In the genomic region with DNA sequence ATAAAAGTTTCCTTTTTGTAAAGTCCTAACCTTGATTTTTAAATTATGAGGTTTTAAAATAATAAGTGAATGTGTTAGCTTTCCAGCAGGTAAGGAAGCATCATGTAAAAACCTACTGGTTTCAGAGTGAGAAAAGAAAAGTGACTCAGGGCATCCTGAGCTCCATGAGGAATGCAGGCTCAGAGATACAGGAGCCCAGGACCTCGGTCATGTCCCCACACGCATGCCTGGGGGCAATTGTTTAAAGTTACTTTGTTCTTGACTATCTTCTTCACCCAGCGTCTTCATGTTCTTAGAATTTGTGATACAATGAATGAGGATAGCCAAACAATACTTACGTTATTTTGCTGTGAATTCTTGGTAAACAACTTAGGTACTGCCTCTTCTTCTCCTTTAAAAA, we compare ENCODE assay signal across 18 cellular contexts.
DNase-seq lines count a peak whose midpoint lies in the region; ATAC-seq, FAIRE-seq and TF ChIP-seq lines count a peak whose summit lies in the region.
"Had no signal": no experiment of that assay in that cellular context is flagged by ENCODE, and none has a peak within 500 bp of the region (broad histone marks: within the 10 kb centered on the region; RNA-seq: fewer than 3 reads in every experiment).

No MANE protein-coding gene starts in this region.

- peaks cover 0 to 1% (median 0%) of the 10 kb centered on the region in 4 experiments; a peak in 1 of 7 replicates for H3K27me3 ChIP-seq in H1 (replicated peaks in 1 of 4; ENCODE audit: control insufficient read depth in 3 of 4, extremely low read depth in 1 of 4, insufficient read depth in 3 of 4, low read length in 3 of 4)
- H3K27me3 ChIP-seq in keratinocyte (ENCODE audit: control insufficient read depth, extremely low read depth, insufficient read depth, low read length): no peaks in the 10 kb centered on the region
- H3K27me3 ChIP-seq: BLaER1 had no signal

- H4K91ac ChIP-seq in H1 (replicated peaks; ENCODE audit: insufficient read length, low read length): no peak overlapping the region

- no peak overlapping the region for H2BK15ac ChIP-seq in H1 (ENCODE audit: low read length)

- ATAC-seq in HG03565 (IDR thresholded peaks at IDR 0.05; ENCODE audit: unreplicated experiment): no peak

- H3K36me3 ChIP-seq in H1 (ENCODE audit: control insufficient read depth in 2 of 4, insufficient read depth in 4 of 4, low read length in 3 of 4) (no peaks in the 10 kb centered on the region), keratinocyte (ENCODE audit: control insufficient read depth in 2 of 2, extremely low read depth in 1 of 2, insufficient read depth in 2 of 2, low read length in 2 of 2) (no peaks in the 10 kb centered on the region)
- H3K36me3 ChIP-seq: BLaER1 had no signal

- H3K4me2 ChIP-seq in H1 (ENCODE audit: insufficient read depth in 1 of 2, low read depth in 2 of 2, low read length in 2 of 2) (no peak overlapping the region), keratinocyte (ENCODE audit: control insufficient read depth, extremely low read depth, insufficient read depth, low read depth, low read length) (no peak overlapping the region)
- H3K4me2 ChIP-seq: BLaER1 had no signal

- no peak overlapping the region for H2BK20ac ChIP-seq in H1 (ENCODE audit: low read length)

- H3K4me3 ChIP-seq in H1 (ENCODE audit: extremely low read depth in 1 of 4, insufficient read depth in 2 of 4, low read depth in 3 of 4, low read length in 4 of 4) (no peak overlapping the region), keratinocyte (ENCODE audit: control insufficient read depth in 2 of 3, extremely low read depth in 1 of 3, insufficient read depth in 2 of 3, low read depth in 1 of 3, low read length in 3 of 3) (no peak overlapping the region)
- H3K4me3 ChIP-seq: BLaER1 had no signal

- CTCF ChIA-PET in RWPE1 (lab: Yijun Ruan, JAX): no interaction called here
- CTCF ChIA-PET in H1 (lab: Charles Lee; ENCODE audit: partially characterized antibody): no interaction called here

- TF ChIP-seq RAD21 in H1 (IDR thresholded peaks at IDR 0.05 in 1 of 2, conservative IDR thresholded peaks at IDR 0.05 in 1 of 2; ENCODE audit: low read depth in 2 of 2, low read length in 2 of 2): no peak

- no peak for TF ChIP-seq EP300 in H1 (IDR thresholded peaks at IDR 0.05; ENCODE audit: borderline replicate concordance in 1 of 2, low read depth in 2 of 2, low read length in 2 of 2)

- H2BK5ac ChIP-seq in H1 (ENCODE audit: low read depth, low read length): no peak overlapping the region

- no peaks in the 10 kb centered on the region for H3K79me2 ChIP-seq in H1 (ENCODE audit: control insufficient read depth in 1 of 2, insufficient read depth in 2 of 2, low read length in 2 of 2)
- H3K79me2 ChIP-seq in keratinocyte (ENCODE audit: control insufficient read depth, insufficient read depth, low read length): no peaks in the 10 kb centered on the region

- no peak for TF ChIP-seq POLR2A in H1 (IDR thresholded peaks at IDR 0.05; ENCODE audit: control extremely low read depth in 1 of 2, low read depth in 2 of 2, low read length in 2 of 2)

- H4K20me1 ChIP-seq in H1 (replicated peaks in 1 of 2; ENCODE audit: control insufficient read depth in 1 of 2, insufficient read depth in 2 of 2, low read length in 2 of 2): no peaks in the 10 kb centered on the region
- H4K20me1 ChIP-seq in keratinocyte (ENCODE audit: control insufficient read depth, extremely low read depth, insufficient read depth, low read length): no peaks in the 10 kb centered on the region
- H4K20me1 ChIP-seq: BLaER1 had no signal

- no peak overlapping the region for H3K18ac ChIP-seq in H1 (ENCODE audit: extremely low read depth, low read length)

- no peak overlapping the region for H4K8ac ChIP-seq in H1 (ENCODE audit: extremely low read depth, insufficient read depth, low read length)

- no peaks in the 10 kb centered on the region for H3K23me2 ChIP-seq in H1 (ENCODE audit: low read depth, low read length)

- H2AFZ ChIP-seq in H1 (ENCODE audit: low read length): 0 out of 2 replicates have a peak overlapping the region, but pooled peaks have one; percentile 7
- no peak overlapping the region for H2AFZ ChIP-seq in keratinocyte (ENCODE audit: control insufficient read depth, low read length)

- no peak overlapping the region for H3K27ac ChIP-seq in RWPE1
- H3K27ac ChIP-seq in H1 (ENCODE audit: low read depth, low read length): no peak overlapping the region
- H3K27ac ChIP-seq in keratinocyte (ENCODE audit: control insufficient read depth, insufficient read depth, low read length): no peak overlapping the region
- H3K27ac ChIP-seq: BLaER1 had no signal

- no peaks in the 10 kb centered on the region for H3K79me1 ChIP-seq in H1 (ENCODE audit: low read depth, low read length)

- no peak overlapping the region for H3K14ac ChIP-seq in H1 (ENCODE audit: insufficient read length)

- dilution Hi-C loops in keratinocyte (cut with MboI; ENCODE audit: extremely low pct_ligation_motif_present, low sequenced_read_pairs): no loop called here

- TF ChIP-seq CTCF in RWPE1 (conservative IDR thresholded peaks at IDR 0.05; ENCODE audit: low read depth): no peak
- TF ChIP-seq CTCF in H1 (IDR thresholded peaks at IDR 0.05; ENCODE audit: control extremely low read depth in 1 of 3, insufficient read depth in 1 of 3, low read depth in 1 of 3, low read length in 3 of 3): no peak
- no peak for TF ChIP-seq CTCF in keratinocyte (optimal IDR thresholded peaks at IDR 0.05 in 1 of 3, IDR thresholded peaks at IDR 0.05 in 1 of 3, conservative IDR thresholded peaks at IDR 0.05 in 1 of 3; ENCODE audit: extremely low read depth in 1 of 3, insufficient read depth in 2 of 3, low read length in 3 of 3)

- no peak overlapping the region for H3K23ac ChIP-seq in H1 (ENCODE audit: insufficient read length)

- H2AK5ac ChIP-seq in H1 (ENCODE audit: low read depth, low read length): no peak overlapping the region

- no peak for FAIRE-seq in H1 (lab: Jason Lieb, UNC)
- peak; percentile 13 for FAIRE-seq in keratinocyte (lab: Jason Lieb, UNC)
- FAIRE-seq: G401.6, GM12891 had no signal

- POLR2A ChIA-PET in RWPE1 (lab: Yijun Ruan, JAX; ENCODE audit: low non-redundant PET) (no interaction called here), H1 (lab: Charles Lee; ENCODE audit: partially characterized antibody) (no interaction called here)

- no peak overlapping the region for H2BK120ac ChIP-seq in H1 (replicated peaks; ENCODE audit: low read depth, low read length)

- DNase-seq in ELF-1 (ENCODE audit: low read depth, low spot score) (peak; percentile 22), RWPE1 (ENCODE audit: low spot score) (peak; percentile 13), H1 (ENCODE audit: low read depth in 1 of 2, low spot score in 2 of 2) (no peak), keratinocyte (ENCODE audit: low read depth, low spot score) (peak; percentile 5), DMS79 treated with DMSO at 0.1 percent for 48 hours (lab: John Stamatoyannopoulos, UW) (no peak), DMS53 (lab: John Stamatoyannopoulos, UW) (no peak)
- no peak for DNase-seq in activated T-cell treated with anti-CD3 and anti-CD28 coated beads, Interleukin-2, amount 50 U/mL, for 48 hours
- DNase-seq: 8988T; CD4-positive, alpha-beta memory T cell; DMS153; DND-41; EL; GOT3; H9 had no signal

- H3K9ac ChIP-seq in H1 (replicated peaks in 1 of 4; ENCODE audit: extremely low read depth in 1 of 4, low read depth in 3 of 4, low read length in 3 of 4) (no peak overlapping the region), keratinocyte (ENCODE audit: control insufficient read depth, extremely low read depth, insufficient read depth, low read length) (no peak overlapping the region)
- H3K9ac ChIP-seq: BLaER1 had no signal

- H3K4me1 ChIP-seq in H1 (replicated peaks in 1 of 4; ENCODE audit: control insufficient read depth in 3 of 4, insufficient read depth in 4 of 4, low read length in 3 of 4): no peaks in the 10 kb centered on the region
- H3K4me1 ChIP-seq in keratinocyte (ENCODE audit: control insufficient read depth, extremely low read depth, insufficient read depth, low read length): no peaks in the 10 kb centered on the region
- H3K4me1 ChIP-seq: BLaER1 had no signal

- WGBS in H1 (ENCODE audit: extremely low coverage in 1 of 2, insufficient coverage in 1 of 2, insufficient read length in 1 of 2, insufficient replicate concordance in 2 of 2, low coverage in 1 of 2, low lambda C conversion rate in 2 of 2, missing lambda C conversion rate in 1 of 2), 2 experiments: 85% methylated on average over 4 of the region's 4 CpGs; no CpG with 5 or more reads in 1 of the 2 experiments

- H3K9me3 ChIP-seq in H1 (ENCODE audit: insufficient read depth in 2 of 2, low read depth in 1 of 2, low read length in 1 of 2) (no peaks in the 10 kb centered on the region), keratinocyte (ENCODE audit: control insufficient read depth, low read depth, low read length) (no peaks in the 10 kb centered on the region)
- H3K9me3 ChIP-seq: BLaER1 had no signal

- no peaks in the 10 kb centered on the region for H3K9me1 ChIP-seq in keratinocyte (ENCODE audit: control insufficient read depth, extremely low read depth, insufficient read depth, low read length)

- H2BK12ac ChIP-seq in H1 (ENCODE audit: low read depth, low read length): no peak overlapping the region

- H3K56ac ChIP-seq in H1 (replicated peaks; ENCODE audit: insufficient read length, low read depth, low read length): no peak overlapping the region

- H4K5ac ChIP-seq in H1 (ENCODE audit: insufficient read length, low read depth, low read length): no peak overlapping the region

- no peak overlapping the region for H3K4ac ChIP-seq in H1 (replicated peaks; ENCODE audit: insufficient read length, low read depth, low read length)

TF ChIP-seq in H1, 55 proteins besides CTCF, POLR2A, EP300 and RAD21 (continues in another document):
- TF ChIP-seq SRF (IDR thresholded peaks at IDR 0.05; ENCODE audit: low read depth, low read length): no peak

Comparison
In these comparisons a context has a peak if more than half of its experiments do, and no peak if none do; other contexts are left out.
1. DNase-seq: peak in ELF-1 (single experiment), RWPE1 (single experiment) and keratinocyte (single experiment); none in H1 (0 of 2), DMS79 treated with DMSO at 0.1 percent for 48 hours (single experiment), activated T-cell treated with anti-CD3 and anti-CD28 coated beads, Interleukin-2, amount 50 U/mL, for 48 hours (0 of 2) and DMS53 (single experiment).